In genomic region chr10:30709229-30709628, GRCh38 we compare ENCODE assay signal across 1 cellular context.
TF ChIP-seq lines count a peak whose summit lies in the region.

No MANE protein-coding gene starts in this region.

TF ChIP-seq in GM23338, 12 proteins besides CTCF, POLR2A, EP300 and RAD21 (continued from another document):
- TF ChIP-seq ZNF462 (CRISPR knock-in tag; IDR thresholded peaks at IDR 0.05) (no peak), JUNB (IDR thresholded peaks at IDR 0.05; ENCODE audit: unreplicated experiment) (no peak), ETS1 (IDR thresholded peaks at IDR 0.05) (no peak), NANOG (IDR thresholded peaks at IDR 0.05; ENCODE audit: borderline replicate concordance) (no peak), EZH2phosphoT487 (IDR thresholded peaks at IDR 0.05; ENCODE audit: unreplicated experiment) (no peak)
